4 cellular contexts compared by ENCODE assay signal in the genomic region with DNA sequence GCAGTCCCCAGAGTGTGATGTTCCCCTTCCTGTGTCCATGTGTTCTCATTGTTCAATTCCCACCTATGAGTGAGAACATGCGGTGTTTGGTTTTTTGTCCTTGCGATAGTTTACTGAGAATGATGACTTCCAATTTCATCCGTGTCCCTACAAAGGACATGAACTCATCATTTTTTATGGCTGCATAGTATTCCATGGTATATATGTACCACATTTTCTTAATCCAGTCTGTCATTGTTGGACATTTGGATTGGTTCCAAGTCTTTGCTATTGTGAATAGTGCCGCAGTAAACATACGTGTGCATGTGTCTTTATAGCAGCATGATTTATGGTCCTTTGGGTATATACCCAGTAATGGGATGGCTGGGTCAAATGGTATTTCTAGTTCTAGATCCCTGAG. TPM values are rescaled to one million over a fixed set of nuclear protein-coding genes. Genes with fewer than 3 reads are reported as not detected.
"Had no signal": no experiment of that assay in that cellular context is flagged by ENCODE, and none has a peak within 500 bp of the region (broad histone marks: within the 10 kb centered on the region; RNA-seq: fewer than 3 reads in every experiment).

No MANE protein-coding gene starts in this region.

RNA-seq across cellular contexts. Expression of a gene that starts 8.0 kb away (rescaled TPM):
- total RNA-seq: LHCN-M2 had no signal

RNA-seq across cellular contexts. Expression of a gene that starts 58.3 kb away (rescaled TPM):
- total RNA-seq: LHCN-M2, M059J, MCF 10A, NCI-H460 had no signal
